Comparison of ENCODE assay signal across 1 cellular context in the genomic region with DNA sequence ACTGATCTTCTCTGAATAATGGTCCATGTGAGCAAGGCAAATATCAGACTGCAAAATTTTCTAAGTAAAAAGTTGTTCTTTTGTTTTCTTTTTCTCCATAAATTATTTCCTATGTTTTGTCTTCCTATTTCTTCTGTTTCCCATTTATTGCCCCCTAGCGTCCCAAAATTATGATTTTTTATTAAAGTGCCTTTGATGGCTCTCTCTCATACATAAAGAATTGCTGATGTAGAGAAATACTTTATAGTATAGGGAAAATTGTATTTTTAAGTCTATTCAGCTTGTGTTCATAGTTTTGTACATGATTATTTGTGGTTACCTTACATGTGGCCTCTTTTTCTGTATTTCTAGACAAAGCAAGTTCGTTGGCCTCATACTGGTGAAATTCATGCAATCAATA.
TF ChIP-seq lines count a peak whose summit lies in the region.

No MANE protein-coding gene starts in this region.

TF ChIP-seq in K562, 482 proteins besides CTCF, POLR2A, EP300 and RAD21 (continued from another document):
- TF ChIP-seq ZNF347 (CRISPR knock-in tag; IDR thresholded peaks at IDR 0.05; ENCODE audit: low read depth), result no peak
